ENCODE assay signal across 24 cellular contexts in the genomic region with DNA sequence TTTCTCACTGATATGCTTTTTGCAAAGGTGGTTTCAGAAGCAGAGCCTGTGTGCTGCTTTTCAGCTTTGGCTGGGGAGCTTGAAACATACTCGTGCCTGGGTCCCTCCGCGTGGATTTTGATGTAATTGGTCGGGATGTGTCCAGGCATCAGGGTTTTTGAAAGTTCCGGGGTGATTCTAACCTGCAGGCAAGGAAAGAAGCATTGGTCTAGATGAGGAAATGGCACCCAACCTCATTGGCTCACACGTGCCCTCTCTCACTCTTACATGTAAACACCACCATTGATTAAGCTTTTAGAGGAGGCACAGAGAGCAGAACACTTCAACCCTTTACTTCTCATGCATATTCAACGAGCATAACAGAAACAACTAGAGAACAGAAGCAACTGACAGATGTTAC.
DNase-seq lines count a peak whose midpoint lies in the region; ATAC-seq and TF ChIP-seq lines count a peak whose summit lies in the region.
"Had no signal": no experiment of that assay in that cellular context is flagged by ENCODE, and none has a peak within 500 bp of the region (broad histone marks: within the 10 kb centered on the region; RNA-seq: fewer than 3 reads in every experiment).

No MANE protein-coding gene starts in this region.

- ATAC-seq in Right ventricle myocardium superior (ENCODE audit: poor library complexity) = no peak
- ATAC-seq in GM18520 (IDR thresholded peaks at IDR 0.05; ENCODE audit: unreplicated experiment) = no peak
- ATAC-seq: K562, T-cell had no signal

- peak overlapping the region; percentile 77 for H3K9ac ChIP-seq in NT2/D1 (ENCODE audit: insufficient read length, low read depth)
- peak overlapping the region; percentile 87 for H3K9ac ChIP-seq in iPS-20b (ENCODE audit: low read depth, low read length)

- no peaks in the 10 kb centered on the region for H3K9me2 ChIP-seq in OCI-LY7 (ENCODE audit: insufficient read depth, low read length)

- BruUV-seq in OCI-LY7 (replicated peaks; lab: Mats Ljungman, UMichigan) = no TSS peak

- peaks cover 0 to 7% of the 10 kb centered on the region in 2 donors for H3K4me1 ChIP-seq in right atrium auricular region
- peaks cover 12% of the 10 kb centered on the region for H3K4me1 ChIP-seq in NT2/D1 (ENCODE audit: insufficient read depth, insufficient read length)
- H3K4me1 ChIP-seq in iPS-20b (ENCODE audit: insufficient read depth, low read length) = peaks cover 35% of the 10 kb centered on the region
- peaks cover 15% of the 10 kb centered on the region for H3K4me1 ChIP-seq in vagina
- H3K4me1 ChIP-seq in OCI-LY7 (ENCODE audit: insufficient read depth, low read length, poor library complexity, severe bottlenecking) = no peaks in the 10 kb centered on the region
- H3K4me1 ChIP-seq in Peyer's patch = no peaks in the 10 kb centered on the region
- H3K4me1 ChIP-seq: left lung, prostate gland, SJCRH30 had no signal

- DNase-seq in right atrium auricular region (ENCODE audit: low spot score) (no peak), Right ventricle myocardium superior (no peak), NT2/D1 (ENCODE audit: low read depth, low spot score) (no peak), vagina (ENCODE audit: extremely low spot score in 2 of 2) (no peak), OCI-LY7 (ENCODE audit: low spot score) (no peak), Peyer's patch (no peak)
- DNase-seq: activated CD4-positive, alpha-beta T cell treated with anti-CD3 and anti-CD28 coated beads, Interleukin-2, amount 10 ng/mL, durations not matched to agents 24 days and 14 days; activated CD8-positive, alpha-beta memory T cell treated with anti-CD3 and anti-CD28 coated beads for 24 hours; activated T-cell treated with anti-CD3 and anti-CD28 coated beads for 4 hours; amniotic stem cell; brain microvascular endothelial cell; HFFc6; left lung; NCI-H1092 treated with DMSO at 0.1 percent for 48 hours; NCI-H1694 treated with DMSO at 0.1 percent for 48 hours; NCI-H524 treated with DMSO at 0.1 percent for 48 hours; nucleus accumbens; SJCRH30; stimulated activated CD4-positive, alpha-beta T cell treated with anti-CD3 and anti-CD28 coated beads, Interleukin-4, amount 100 ng/mL, for 24 hours; T-cell had no signal

- H2AFZ ChIP-seq in OCI-LY7 (ENCODE audit: low read length) = no peak overlapping the region

- no peaks in the 10 kb centered on the region for H4K20me1 ChIP-seq in OCI-LY7 (ENCODE audit: insufficient read depth, low read length)

- H3K36me3 ChIP-seq in right atrium auricular region (no peaks in the 10 kb centered on the region), NT2/D1 (ENCODE audit: insufficient read depth, insufficient read length, low read length) (peaks cover 10% of the 10 kb centered on the region), iPS-20b (ENCODE audit: insufficient read depth, low read depth, low read length) (peaks cover 3% of the 10 kb centered on the region; the same call in 1 of the 2 replicates), vagina (no peaks in the 10 kb centered on the region), OCI-LY7 (ENCODE audit: insufficient read depth, low read length) (no peaks in the 10 kb centered on the region), Peyer's patch (no peaks in the 10 kb centered on the region)
- H3K36me3 ChIP-seq: brain microvascular endothelial cell, left lung, prostate gland, SJCRH30 had no signal

- no peak overlapping the region for H3K4me3 ChIP-seq in right atrium auricular region
- peak overlapping the region; percentile 16 for H3K4me3 ChIP-seq in NT2/D1 (ENCODE audit: insufficient read length, low read depth)
- peak overlapping the region; percentile 73 for H3K4me3 ChIP-seq in iPS-20b (ENCODE audit: low read length)
- no peak overlapping the region for H3K4me3 ChIP-seq in vagina
- H3K4me3 ChIP-seq in OCI-LY7 (ENCODE audit: low read depth, low read length, poor library complexity, severe bottlenecking) = no peak overlapping the region
- H3K4me3 ChIP-seq in Peyer's patch = no peak overlapping the region
- H3K4me3 ChIP-seq: K562, left lung, prostate gland, SJCRH30 had no signal

- TF ChIP-seq POLR2A in vagina (IDR thresholded peaks at IDR 0.05) = no peak
- no peak for TF ChIP-seq POLR2A in Peyer's patch (IDR thresholded peaks at IDR 0.05)

- peak overlapping the region; percentile 31 to 48 for H3K27ac ChIP-seq in right atrium auricular region
- peak overlapping the region; percentile 99 for H3K27ac ChIP-seq in iPS-20b (ENCODE audit: low read length)
- peak overlapping the region; percentile 88 for H3K27ac ChIP-seq in vagina
- no peak overlapping the region for H3K27ac ChIP-seq in OCI-LY7 (ENCODE audit: low read depth, low read length, poor library complexity, severe bottlenecking)
- H3K27ac ChIP-seq in Peyer's patch = no peak overlapping the region
- H3K27ac ChIP-seq: brain microvascular endothelial cell, left lung, prostate gland, SJCRH30 had no signal

- TF ChIP-seq CTCF in right atrium auricular region (IDR thresholded peaks at IDR 0.05) = no peak
- no peak for TF ChIP-seq CTCF in vagina (IDR thresholded peaks at IDR 0.05)
- TF ChIP-seq CTCF in OCI-LY7 (conservative IDR thresholded peaks at IDR 0.05; ENCODE audit: low read length) = no peak
- no peak for TF ChIP-seq CTCF in Peyer's patch (IDR thresholded peaks at IDR 0.05)

- POLR2A ChIA-PET in OCI-LY7 (lab: Charles Lee) = no interaction called here

- H3K27me3 ChIP-seq in right atrium auricular region (no peaks in the 10 kb centered on the region), NT2/D1 (ENCODE audit: insufficient read depth, insufficient read length) (no peaks in the 10 kb centered on the region), iPS-20b (ENCODE audit: insufficient read depth, low read length) (no peaks in the 10 kb centered on the region), vagina (no peaks in the 10 kb centered on the region), Peyer's patch (no peaks in the 10 kb centered on the region)
- H3K27me3 ChIP-seq: brain microvascular endothelial cell, left lung had no signal

- no peaks in the 10 kb centered on the region for H3K79me2 ChIP-seq in OCI-LY7 (ENCODE audit: insufficient read depth, low read depth, low read length)

- CTCF ChIA-PET in OCI-LY7 (lab: Charles Lee; ENCODE audit: unreplicated experiment) = no interaction called here

- intact Hi-C loops in Right ventricle myocardium superior (cut with DNase I) = no loop called here
- intact Hi-C loops in vagina (cut with DNase I) = no loop called here
- intact Hi-C loops in OCI-LY7 (cut with micrococcal nuclease; ENCODE audit: unreplicated experiment) = no loop called here

- H3K9me3 ChIP-seq in right atrium auricular region (no peaks in the 10 kb centered on the region), NT2/D1 (ENCODE audit: insufficient read depth, low read length) (peaks cover 5% of the 10 kb centered on the region; the same call in 1 of the 2 replicates), iPS-20b (ENCODE audit: insufficient read depth, low read depth, low read length) (no peaks in the 10 kb centered on the region), vagina (no peaks in the 10 kb centered on the region), OCI-LY7 (ENCODE audit: low read length) (no peaks in the 10 kb centered on the region), Peyer's patch (no peaks in the 10 kb centered on the region)
- H3K9me3 ChIP-seq: left lung, prostate gland, SJCRH30 had no signal

- no peak overlapping the region for H3K4me2 ChIP-seq in OCI-LY7 (ENCODE audit: low read length)

Comparison
In these comparisons a context has a peak if more than half of its experiments do, and no peak if none do; other contexts are left out.
1. H3K27ac ChIP-seq: peak in right atrium auricular region (2 of 2), iPS-20b (single experiment) and vagina (single experiment); none in OCI-LY7 (single experiment) and Peyer's patch (0 of 4).
2. H3K4me3 ChIP-seq: peak in NT2/D1 (single experiment) and iPS-20b (single experiment); none in right atrium auricular region (0 of 2), vagina (0 of 2), OCI-LY7 (single experiment) and Peyer's patch (0 of 4).